19 cellular contexts compared by ENCODE assay signal in genomic region chr16:89152831-89153700, GRCh38. TPM values are rescaled to one million over a fixed set of nuclear protein-coding genes. Genes with fewer than 3 reads are reported as not detected.
DNase-seq lines count a peak whose midpoint lies in the region; ATAC-seq, FAIRE-seq and TF ChIP-seq lines count a peak whose summit lies in the region.
"Had no signal": no experiment of that assay in that cellular context is flagged by ENCODE, and none has a peak within 500 bp of the region (broad histone marks: within the 10 kb centered on the region; RNA-seq: fewer than 3 reads in every experiment).

No MANE protein-coding gene starts in this region.

- H3K9me2 ChIP-seq in OCI-LY7 (ENCODE audit: insufficient read depth, low read length) = no peaks in the 10 kb centered on the region

- no peak for TF ChIP-seq POLR2A in A549 (IDR thresholded peaks at IDR 0.05; ENCODE audit: low read length)

- H3K4me2 ChIP-seq in A549 (no peak overlapping the region), OCI-LY7 (ENCODE audit: low read length) (no peak overlapping the region)
- H3K4me2 ChIP-seq: KMS-11 had no signal

- no peak overlapping the region for H2AFZ ChIP-seq in OCI-LY7 (ENCODE audit: low read length)

- no peaks in the 10 kb centered on the region for H3K79me2 ChIP-seq in OCI-LY7 (ENCODE audit: insufficient read depth, low read depth, low read length)

- no TSS peak for BruUV-seq in OCI-LY7 (replicated peaks; lab: Mats Ljungman, UMichigan)

- TF ChIP-seq CTCF in A549 (IDR thresholded peaks at IDR 0.05) (no peak), OCI-LY7 (conservative IDR thresholded peaks at IDR 0.05; ENCODE audit: low read length) (no peak)

- intact Hi-C loops in OCI-LY7 (cut with micrococcal nuclease; ENCODE audit: unreplicated experiment) = no loop called here

- WGBS in A549 (ENCODE audit: missing lambda C conversion rate) = 92% methylated on average over 32 of the region's 41 CpGs

- CTCF ChIA-PET in A549 (lab: Yijun Ruan, JAX) = interaction anchor here (3.6 kb wide), 1 partner anchor 14 kb away, joined by 21 read pairs; no protein-coding TSS in a partner anchor
- CTCF ChIA-PET in OCI-LY7 (lab: Charles Lee; ENCODE audit: unreplicated experiment) = no interaction called here

- no peak for TF ChIP-seq RAD21 in A549 (conservative IDR thresholded peaks at IDR 0.05 in 1 of 2, IDR thresholded peaks at IDR 0.05 in 1 of 2)

- no peak overlapping the region for H3K4me3 ChIP-seq in A549
- no peak overlapping the region for H3K4me3 ChIP-seq in OCI-LY7 (ENCODE audit: low read depth, low read length, poor library complexity, severe bottlenecking)
- H3K4me3 ChIP-seq: gastroesophageal sphincter, suprapubic skin had no signal

- no peak for TF ChIP-seq EP300 in A549 (IDR thresholded peaks at IDR 0.05)

- peak; percentile 5 to 39; a peak in 3 of 6 replicates for ATAC-seq in A549
- no peak for ATAC-seq in HG02623 (IDR thresholded peaks at IDR 0.05; ENCODE audit: unreplicated experiment)
- ATAC-seq in HG02571 (IDR thresholded peaks at IDR 0.05; ENCODE audit: unreplicated experiment) = no peak
- ATAC-seq: gastroesophageal sphincter had no signal

- H3K9me3 ChIP-seq in A549 = peaks cover 3% of the 10 kb centered on the region; the same call in 1 of the 3 replicates
- H3K9me3 ChIP-seq in OCI-LY7 (ENCODE audit: low read length) = peaks cover 11% of the 10 kb centered on the region; the same call in 1 of the 2 replicates
- H3K9me3 ChIP-seq: gastroesophageal sphincter, suprapubic skin had no signal

- peaks cover 48% of the 10 kb centered on the region for H3K36me3 ChIP-seq in OCI-LY7 (ENCODE audit: insufficient read depth, low read length)

- H4K20me1 ChIP-seq in OCI-LY7 (ENCODE audit: insufficient read depth, low read length) = no peaks in the 10 kb centered on the region

- H3K4me1 ChIP-seq in A549 (no peaks in the 10 kb centered on the region), OCI-LY7 (ENCODE audit: insufficient read depth, low read length, poor library complexity, severe bottlenecking) (peaks cover 21% of the 10 kb centered on the region)

- FAIRE-seq in A549 (lab: Jason Lieb, UNC) = no peak

- H3K27ac ChIP-seq in A549 (no peak overlapping the region), OCI-LY7 (ENCODE audit: low read depth, low read length, poor library complexity, severe bottlenecking) (no peak overlapping the region)
- H3K27ac ChIP-seq: gastroesophageal sphincter, KMS-11, suprapubic skin, VCaP had no signal

- POLR2A ChIA-PET in A549 (lab: Yijun Ruan, JAX) (no interaction called here), OCI-LY7 (lab: Charles Lee) (no interaction called here)

- DNase-seq in A549 (ENCODE audit: low read depth in 1 of 2, low spot score in 1 of 2) (no peak), CD1c-positive myeloid dendritic cell (ENCODE audit: extremely low spot score) (peak; percentile 43), OCI-LY7 (ENCODE audit: low spot score) (peak; percentile 42), iPS-NIHi11 (ENCODE audit: low spot score) (peak; percentile 61), cerebellar cortex (ENCODE audit: low spot score) (no peak), T-helper 2 cell (no peak)
- DNase-seq: erythroblast; GDM1; NCI-H1417; NCI-H69; stimulated activated CD4-positive, alpha-beta T cell treated with anti-CD3 and anti-CD28 coated beads, Interleukin-4, amount 100 ng/mL, for 24 hours had no signal

TF ChIP-seq in A549, 52 proteins besides CTCF, POLR2A, EP300 and RAD21:
- no peak for TF ChIP-seq ATOH8 (CRISPR knock-in tag; IDR thresholded peaks at IDR 0.05; ENCODE audit: low read depth)
- no peak for TF ChIP-seq EHMT2 (IDR thresholded peaks at IDR 0.05; ENCODE audit: low read depth)
- no peak for TF ChIP-seq PBX3 (IDR thresholded peaks at IDR 0.05)
- TF ChIP-seq POLR2AphosphoS2 (conservative IDR thresholded peaks at IDR 0.05; ENCODE audit: low read length) = no peak
- no peak for TF ChIP-seq CHD2 (IDR thresholded peaks at IDR 0.05; ENCODE audit: low read length, partially characterized antibody)
- no peak for TF ChIP-seq PHF8 (IDR thresholded peaks at IDR 0.05; ENCODE audit: borderline replicate concordance, low read depth)
- no peak for TF ChIP-seq NR3C1 (IDR thresholded peaks at IDR 0.05)
- no peak for TF ChIP-seq FOXS1 (CRISPR knock-in tag; IDR thresholded peaks at IDR 0.05)
- TF ChIP-seq ZFP36 (IDR thresholded peaks at IDR 0.05; ENCODE audit: borderline replicate concordance, partially characterized antibody) = no peak
- TF ChIP-seq NFE2L2 (conservative IDR thresholded peaks at IDR 0.05; ENCODE audit: low read length) = no peak
- no peak for TF ChIP-seq ZSCAN20 (CRISPR knock-in tag; IDR thresholded peaks at IDR 0.05)
- TF ChIP-seq SMC3 (IDR thresholded peaks at IDR 0.05) = no peak
- TF ChIP-seq KDM1A (IDR thresholded peaks at IDR 0.05; ENCODE audit: low read depth) = no peak
- TF ChIP-seq KDM5A (IDR thresholded peaks at IDR 0.05) = no peak
- TF ChIP-seq JUNB (IDR thresholded peaks at IDR 0.05) = no peak
- no peak for TF ChIP-seq ZNF302 (CRISPR knock-in tag; IDR thresholded peaks at IDR 0.05)
- no peak for TF ChIP-seq HEYL (CRISPR knock-in tag; IDR thresholded peaks at IDR 0.05)
- no peak for TF ChIP-seq RFX5 (IDR thresholded peaks at IDR 0.05)
- TF ChIP-seq BHLHE40 (IDR thresholded peaks at IDR 0.05; ENCODE audit: low read depth, low read length) = no peak

RNA-seq across cellular contexts. Expression of gene CDH15, which starts 18.5 kb away (rescaled TPM):
- 0.05 TPM in 1 of 2 replicates, not detected in the other for polyA plus RNA-seq in A549 (2011; rRNA removed)
- polyA plus RNA-seq in A549 (2012; cell fraction: cytosol; rRNA removed) = 0.03 TPM in 2 replicates
- 0.11 and 0.12 TPM in 2 replicates for polyA plus RNA-seq in A549 (2012; cell fraction: nucleus; rRNA removed)
- polyA plus RNA-seq in A549 (2017; fragmentation: RNase III; extraction: RNeasy Plus Mini Kit Qiagen cat#74134 plus additional on column Dnase treatment) = 0.03 to 0.09 TPM (median 0.08 TPM) in 3 replicates
- not detected in 2 replicates for polyA minus RNA-seq in A549 (2011; rRNA and poly(A)+ RNA removed)
- total RNA-seq in OCI-LY7 (2014; rRNA removed; shearing (Covaris generic)) = not detected in 2 replicates
- total RNA-seq in OCI-LY7 (2022) = not detected in 2 replicates
- total RNA-seq: omental fat pad had no signal

RNA-seq across cellular contexts. Expression of gene SLC22A31, which starts 47.3 kb away (rescaled TPM):
- polyA plus RNA-seq in A549 (2011; rRNA removed) (0.36 and 0.42 TPM in 2 replicates), A549 (2017; fragmentation: RNase III; extraction: RNeasy Plus Mini Kit Qiagen cat#74134 plus additional on column Dnase treatment) (0.77 to 1.1 TPM (median 0.98 TPM) in 3 replicates)
- 0.67 and 1.2 TPM in 2 replicates for polyA plus RNA-seq in A549 (2012; cell fraction: cytosol; rRNA removed)
- 15.1 and 16.4 TPM in 2 replicates for polyA plus RNA-seq in A549 (2012; cell fraction: nucleus; rRNA removed)
- 0.15 TPM in 1 of 2 replicates, not detected in the other for polyA minus RNA-seq in A549 (2011; rRNA and poly(A)+ RNA removed)
- total RNA-seq in OCI-LY7 (2014; rRNA removed; shearing (Covaris generic)) = not detected in 2 replicates
- total RNA-seq in OCI-LY7 (2022) = not detected in 2 replicates
- total RNA-seq: gastroesophageal sphincter, omental fat pad, skeletal muscle tissue had no signal

RNA-seq across cellular contexts. Expression of gene ACSF3, which starts 59.4 kb away (rescaled TPM):
- 9.8 and 11.5 TPM in 2 replicates for polyA plus RNA-seq in A549 (2011; rRNA removed)
- polyA plus RNA-seq in A549 (2012; cell fraction: cytosol; rRNA removed) = 19.1 and 23.9 TPM in 2 replicates
- polyA plus RNA-seq in A549 (2012; cell fraction: nucleus; rRNA removed) = 26.8 and 31.5 TPM in 2 replicates
- 13.1 to 13.2 TPM (median 13.2 TPM) in 3 replicates for polyA plus RNA-seq in A549 (2017; fragmentation: RNase III; extraction: RNeasy Plus Mini Kit Qiagen cat#74134 plus additional on column Dnase treatment)
- 21.0 and 25.9 TPM in 2 replicates for polyA minus RNA-seq in A549 (2011; rRNA and poly(A)+ RNA removed)
- 97.9 and 112 TPM in 2 replicates for total RNA-seq in OCI-LY7 (2014; rRNA removed; shearing (Covaris generic))
- total RNA-seq in OCI-LY7 (2022) = 143 and 149 TPM in 2 replicates

Comparison
In these comparisons a context has a peak if more than half of its experiments do, and no peak if none do; other contexts are left out.
1. ATAC-seq: peak in A549 (2 of 2); none in HG02623 (single experiment) and HG02571 (single experiment).
2. DNase-seq: peak in CD1c-positive myeloid dendritic cell (single experiment), OCI-LY7 (single experiment) and iPS-NIHi11 (single experiment); none in A549 (0 of 2), cerebellar cortex (single experiment) and T-helper 2 cell (0 of 5).